In the genomic region with DNA sequence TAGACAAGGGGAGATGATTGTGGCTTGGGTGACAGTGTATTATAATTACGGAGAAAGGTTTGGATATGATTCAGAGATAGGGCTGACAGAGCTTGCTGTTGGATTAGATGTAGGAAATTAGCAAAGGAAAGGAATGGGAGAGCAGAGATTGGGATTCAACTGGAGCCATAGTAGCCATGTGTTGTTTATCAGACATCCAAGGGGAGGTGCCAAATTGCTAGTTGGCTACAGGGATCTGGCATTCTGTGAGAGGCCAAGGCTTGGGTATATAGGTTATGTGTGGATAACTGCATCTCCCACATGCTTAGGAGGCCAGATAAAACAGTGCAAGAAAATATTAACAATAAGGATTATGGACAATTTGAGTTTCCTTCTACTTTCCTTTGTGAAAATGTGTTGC, we compare ENCODE assay signal across 26 cellular contexts. TPM values are rescaled to one million over a fixed set of nuclear protein-coding genes. Genes with fewer than 3 reads are reported as not detected.
A peak's percentile ranks its signal among the peaks of the same experiment; 100 is the strongest.
DNase-seq lines count a peak whose midpoint lies in the region; ATAC-seq, FAIRE-seq and TF ChIP-seq lines count a peak whose summit lies in the region.
"Had no signal": no experiment of that assay in that cellular context is flagged by ENCODE, and none has a peak within 500 bp of the region (broad histone marks: within the 10 kb centered on the region; RNA-seq: fewer than 3 reads in every experiment).

No MANE protein-coding gene starts in this region.

- no peaks in the 10 kb centered on the region for H3K9me3 ChIP-seq in mammary epithelial cell (replicated peaks; ENCODE audit: insufficient read depth, low read length)
- H3K9me3 ChIP-seq in neutrophil = no peaks in the 10 kb centered on the region
- H3K9me3 ChIP-seq: adrenal gland, body of pancreas, prostate gland had no signal

- DNase-seq in MCF 10A (ENCODE audit: unreplicated experiment) = no peak
- no peak for DNase-seq in mammary epithelial cell
- no peak for DNase-seq in T-cell
- DNase-seq in MV-4-11 (lab: John Stamatoyannopoulos, UW) = no peak
- no peak for DNase-seq in urothelium cell line (ENCODE audit: low spot score)
- DNase-seq in NCI-H2227 (lab: John Stamatoyannopoulos, UW; ENCODE audit: unreplicated experiment) = no peak
- DNase-seq: activated CD4-positive, alpha-beta T cell treated with anti-CD3 and anti-CD28 coated beads, Interleukin-2, amount 50 U/mL, for 1 hour; activated effector memory CD4-positive, alpha-beta T cell treated with anti-CD3 and anti-CD28 coated beads, Interleukin-2, amount 50 U/mL, for 16 hours; adrenal gland; body of pancreas; effector CD4-positive, alpha-beta T cell; left cardiac atrium; NCI-H1105 treated with DMSO at 0.1 percent for 48 hours; NCI-H2081; NCI-H345; NCI-H82; stimulated activated CD4-positive, alpha-beta T cell treated with anti-CD3 and anti-CD28 coated beads, Interleukin-15, amount 100 ng/mL, for 24 hours; stimulated activated naive CD4-positive, alpha-beta T cell treated with Interleukin-2 at 50 U/mL for 16 hours; WERI-Rb-1 had no signal

- in situ Hi-C loops in mammary epithelial cell (cut with MboI; ENCODE audit: low sequenced_read_pairs in 2 of 2) = no loop called here

- H3K79me2 ChIP-seq in mammary epithelial cell (ENCODE audit: insufficient read depth, low read length) = peaks cover 5% of the 10 kb centered on the region
- H3K79me2 ChIP-seq: hepatocyte had no signal

- no peak overlapping the region for H3K9ac ChIP-seq in mammary epithelial cell (ENCODE audit: insufficient read depth, low read length)
- H3K9ac ChIP-seq: BLaER1 treated with 17β-estradiol and CSF1 and Interleukin-3, amounts not matched to agents 10 nM and 100 nM had no signal

- BruUV-seq in MCF 10A (replicated peaks; lab: Mats Ljungman, UMichigan) (no TSS peak), mammary epithelial cell (replicated peaks; lab: Mats Ljungman, UMichigan) (no TSS peak)

- H3K9me3 Mint-ChIP-seq in MCF 10A (ENCODE audit: unreplicated experiment) (no peaks in the 10 kb centered on the region), T-cell (no peaks in the 10 kb centered on the region)
- H3K9me3 Mint-ChIP-seq in dendritic cell treated with granulocyte-macrophage colony-stimulating factor and Interleukin-4, amounts not matched to agents 40 ng/mL and 50 ng/mL, for 4 days = no peaks in the 10 kb centered on the region
- H3K9me3 Mint-ChIP-seq: memory B cell had no signal

- peaks cover 3% of the 10 kb centered on the region for H3K36me3 ChIP-seq in mammary epithelial cell (ENCODE audit: insufficient read depth, low read length)
- peaks cover 85% of the 10 kb centered on the region for H3K36me3 ChIP-seq in neutrophil
- H3K36me3 ChIP-seq: prostate gland had no signal

- no peak overlapping the region for H3K4me2 ChIP-seq in mammary epithelial cell (ENCODE audit: insufficient read depth, low read depth, low read length)
- H3K4me2 ChIP-seq: BLaER1 treated with 17β-estradiol and CSF1 and Interleukin-3, amounts not matched to agents 10 nM and 100 nM; hepatocyte had no signal

- H3K27ac ChIP-seq in mammary epithelial cell (ENCODE audit: insufficient read depth, low read depth, low read length) (no peak overlapping the region), neutrophil (peak overlapping the region; percentile 81)
- H3K27ac ChIP-seq: adrenal gland; BLaER1 treated with 17β-estradiol and CSF1 and Interleukin-3, amounts not matched to agents 10 nM and 100 nM; body of pancreas; hepatocyte; prostate gland; WERI-Rb-1 had no signal

- no peaks in the 10 kb centered on the region for H4K20me1 ChIP-seq in mammary epithelial cell (ENCODE audit: insufficient read depth, low read length)

- intact Hi-C loops in MCF 10A (cut with micrococcal nuclease) = no loop called here
- intact Hi-C loops in mammary epithelial cell (cut with micrococcal nuclease) = no loop called here
- intact Hi-C loops in dendritic cell treated with granulocyte-macrophage colony-stimulating factor and Interleukin-4, amounts not matched to agents 40 ng/mL and 50 ng/mL, for 4 days (cut with micrococcal nuclease) = no loop called here

- H3K4me1 Mint-ChIP-seq in MCF 10A (ENCODE audit: insufficient read depth, unreplicated experiment) (peaks cover 5% of the 10 kb centered on the region), T-cell (peaks cover 17 to 26% (median 20%) of the 10 kb centered on the region in 3 donors)
- H3K4me1 Mint-ChIP-seq in dendritic cell treated with granulocyte-macrophage colony-stimulating factor and Interleukin-4, amounts not matched to agents 40 ng/mL and 50 ng/mL, for 4 days (ENCODE audit: low read depth) = peaks cover 31% of the 10 kb centered on the region
- H3K4me1 Mint-ChIP-seq: memory B cell had no signal

- H3K4me3 ChIP-seq in mammary epithelial cell (replicated peaks in 1 of 3; ENCODE audit: insufficient read depth in 1 of 3, low read depth in 2 of 3, low read length in 3 of 3) = no peak overlapping the region
- H3K4me3 ChIP-seq in neutrophil (ENCODE audit: low read depth in 1 of 2, low read length in 1 of 2) = no peak overlapping the region
- H3K4me3 ChIP-seq: adrenal gland; BLaER1 treated with 17β-estradiol and CSF1 and Interleukin-3, amounts not matched to agents 10 nM and 100 nM; body of pancreas; hepatocyte; prostate gland had no signal

- no peaks in the 10 kb centered on the region for H3K27me3 Mint-ChIP-seq in MCF 10A (ENCODE audit: insufficient read depth, unreplicated experiment)
- H3K27me3 Mint-ChIP-seq in T-cell = no peaks in the 10 kb centered on the region
- no peaks in the 10 kb centered on the region for H3K27me3 Mint-ChIP-seq in dendritic cell treated with granulocyte-macrophage colony-stimulating factor and Interleukin-4, amounts not matched to agents 40 ng/mL and 50 ng/mL, for 4 days
- H3K27me3 Mint-ChIP-seq: memory B cell had no signal

- dilution Hi-C loops in mammary epithelial cell (cut with HindIII; ENCODE audit: low sequenced_read_pairs) = loop anchor here (5.0 kb wide), 1 partner anchor 64 kb away; no protein-coding TSS in a partner anchor

- no peak overlapping the region for H2AFZ ChIP-seq in mammary epithelial cell (ENCODE audit: low read depth, low read length)
- H2AFZ ChIP-seq: hepatocyte had no signal

- FAIRE-seq in urothelium cell line (lab: Jason Lieb, UNC) = no peak
- FAIRE-seq: D721Med had no signal

- no peaks in the 10 kb centered on the region for H3K27me3 ChIP-seq in mammary epithelial cell (ENCODE audit: insufficient read depth, low read length)
- H3K27me3 ChIP-seq in neutrophil = no peaks in the 10 kb centered on the region
- H3K27me3 ChIP-seq: adrenal gland; BLaER1 treated with 17β-estradiol and CSF1 and Interleukin-3, amounts not matched to agents 10 nM and 100 nM; body of pancreas; hepatocyte had no signal

- no peak overlapping the region for H3K4me3 Mint-ChIP-seq in MCF 10A (ENCODE audit: unreplicated experiment)
- no peak overlapping the region for H3K4me3 Mint-ChIP-seq in T-cell
- H3K4me3 Mint-ChIP-seq in dendritic cell treated with granulocyte-macrophage colony-stimulating factor and Interleukin-4, amounts not matched to agents 40 ng/mL and 50 ng/mL, for 4 days = no peak overlapping the region
- H3K4me3 Mint-ChIP-seq: memory B cell had no signal

- CTCF ChIA-PET in MCF 10A (lab: Yijun Ruan, JAX) = interaction anchor here (0.7 to 4.6 kb wide), 3 partner anchors 12 to 221 kb away, joined by 3 to 21 read pairs (median 3); no protein-coding TSS in a partner anchor
- CTCF ChIA-PET in mammary epithelial cell (lab: Charles Lee; ENCODE audit: low non-redundant PET) = no interaction called here
- CTCF ChIA-PET in T-cell (lab: Charles Lee) = no interaction called here

- no peak for ATAC-seq in T-cell (replicated peaks in 1 of 4)
- ATAC-seq: body of pancreas, left cardiac atrium had no signal

- H3K4me1 ChIP-seq in mammary epithelial cell (ENCODE audit: insufficient read depth, low read length) (no peaks in the 10 kb centered on the region), neutrophil (ENCODE audit: control insufficient read depth in 1 of 2, insufficient read depth in 1 of 2, low read depth in 1 of 2, low read length in 1 of 2) (peaks cover 37 to 41% of the 10 kb centered on the region in 2 experiments)
- H3K4me1 ChIP-seq: body of pancreas, prostate gland had no signal

- 85% methylated on average over 1 of the region's 1 CpG for WGBS in mammary epithelial cell (ENCODE audit: low coverage, missing lambda C conversion rate)

- peak overlapping the region; percentile 21 for H3K27ac Mint-ChIP-seq in MCF 10A (ENCODE audit: low read depth, unreplicated experiment)
- peak overlapping the region; percentile 66 to 68 for H3K27ac Mint-ChIP-seq in T-cell
- H3K27ac Mint-ChIP-seq in dendritic cell treated with granulocyte-macrophage colony-stimulating factor and Interleukin-4, amounts not matched to agents 40 ng/mL and 50 ng/mL, for 4 days = peak overlapping the region; percentile 7
- H3K27ac Mint-ChIP-seq: memory B cell had no signal

- POLR2A ChIA-PET in MCF 10A (lab: Yijun Ruan, JAX) = interaction anchor here (0.6 to 4.2 kb wide), 2 partner anchors 35 to 247 kb away, joined by 3 to 19 read pairs; partner anchors contain the start of gene CSGALNACT2
- POLR2A ChIA-PET in T-cell (lab: Charles Lee) = interaction anchor here in 1 of 2 donors (0.8 kb wide), 1 partner anchor 16 kb away, joined by 6 read pairs; no protein-coding TSS in a partner anchor

- TF ChIP-seq CTCF in MCF 10A (IDR thresholded peaks at IDR 0.05; ENCODE audit: unreplicated experiment) = no peak
- TF ChIP-seq CTCF in mammary epithelial cell (conservative IDR thresholded peaks at IDR 0.05 in 1 of 2, IDR thresholded peaks at IDR 0.05 in 1 of 2; ENCODE audit: extremely low read depth in 1 of 2, insufficient read depth in 1 of 2, low read depth in 1 of 2, low read length in 2 of 2) = no peak
- no peak for TF ChIP-seq CTCF in neutrophil (IDR thresholded peaks at IDR 0.05)

- H3K36me3 Mint-ChIP-seq in MCF 10A (ENCODE audit: insufficient read depth, unreplicated experiment) (peaks cover 29% of the 10 kb centered on the region), T-cell (peaks cover 83% of the 10 kb centered on the region)
- peaks cover 100% of the 10 kb centered on the region for H3K36me3 Mint-ChIP-seq in dendritic cell treated with granulocyte-macrophage colony-stimulating factor and Interleukin-4, amounts not matched to agents 40 ng/mL and 50 ng/mL, for 4 days (ENCODE audit: low read depth)

RNA-seq across cellular contexts. Expression of gene CSGALNACT2, which starts 34.9 kb away (rescaled TPM):
- total RNA-seq in MCF 10A (2022) (30.0 and 32.8 TPM in 2 replicates), mammary epithelial cell (10 to 100 TPM; 13.8 to 24.5 TPM), T-cell (10 to 100 TPM; 36.5 to 46.1 (median 41.9) TPM)
- polyA plus RNA-seq in mammary epithelial cell = 8.5 TPM
- 12.6 TPM for polyA minus RNA-seq in mammary epithelial cell

Comparison
In these comparisons a context has a peak if more than half of its experiments do, and no peak if none do; other contexts are left out.
1. H3K27ac Mint-ChIP-seq: peak in every context shown above with its lines; median percentile 67 in T-cell; 21 in MCF 10A; 7 in dendritic cell treated with granulocyte-macrophage colony-stimulating factor and Interleukin-4, amounts not matched to agents 40 ng/mL and 50 ng/mL, for 4 days.